ENCODE assay signal across 22 cellular contexts in genomic region chr12:111100003-111100402, GRCh38.
"Had no signal": no experiment of that assay in that cellular context is flagged by ENCODE, and none has a peak within 500 bp of the region (broad histone marks: within the 10 kb centered on the region; RNA-seq: fewer than 3 reads in every experiment).

No MANE protein-coding gene starts in this region.

- H3K27ac ChIP-seq: adrenal gland, cardiac muscle cell, left ventricle myocardium inferior, ovary, testis had no signal

- H3K4me3 ChIP-seq: adrenal gland, cardiac muscle cell, left ventricle myocardium inferior, mucosa of descending colon, ovary, smooth muscle cell, testis had no signal

- FAIRE-seq: endometrium, keratinocyte had no signal

- H3K9me3 ChIP-seq: adrenal gland, left ventricle myocardium inferior, mucosa of descending colon, ovary, testis had no signal

- H3K4me1 ChIP-seq: adrenal gland, left ventricle myocardium inferior, testis had no signal

- ATAC-seq: activated naive CD4-positive, alpha-beta T cell treated with anti-CD3 and anti-CD28 coated beads, Interleukin-2, amount 50 U/mL, for 72 hours; mucosa of descending colon; naive thymus-derived CD4-positive, alpha-beta T cell; sciatic nerve; stimulated activated effector memory CD8-positive, alpha-beta T cell treated with anti-CD3 and anti-CD28 coated beads, Interleukin-12 subunit alpha, Interleukin-12 subunit beta, amount 100 ng/mL, for 72 hours had no signal

- H3K27me3 ChIP-seq: adrenal gland, cardiac muscle cell, ovary, testis had no signal

- DNase-seq: activated CD4-positive, alpha-beta T cell treated with anti-CD3 and anti-CD28 coated beads, Interleukin-2, amount 50 U/mL, for 1 hour; activated CD4-positive, CD25-positive, alpha-beta regulatory T cell treated with anti-CD3 and anti-CD28 coated beads, Interleukin-2, amount 50 U/mL, for 72 hours; activated gamma-delta T cell treated with Interleukin-2 at 50 U/mL for 16 hours; adrenal gland; erythroblast; foreskin melanocyte; hypothalamus; left ventricle myocardium inferior; mucosa of descending colon; naive thymus-derived CD4-positive, alpha-beta T cell; ovary; stimulated activated CD4-positive, alpha-beta T cell treated with anti-CD3 and anti-CD28 coated beads, Interleukin-4, amount 100 ng/mL, for 24 hours; T-helper 1 cell; T1000; testis had no signal

- H3K36me3 ChIP-seq: adrenal gland, cardiac muscle cell, left ventricle myocardium inferior, ovary had no signal
